28 cellular contexts compared by ENCODE assay signal in genomic region chr20:47885909-47886453, GRCh38.
DNase-seq lines count a peak whose midpoint lies in the region; ATAC-seq, FAIRE-seq and TF ChIP-seq lines count a peak whose summit lies in the region.
"Had no signal": no experiment of that assay in that cellular context is flagged by ENCODE, and none has a peak within 500 bp of the region (broad histone marks: within the 10 kb centered on the region; RNA-seq: fewer than 3 reads in every experiment).

No MANE protein-coding gene starts in this region.

- H3K9ac ChIP-seq in HepG2 (ENCODE audit: insufficient read depth, low read depth, low read length) = no peak overlapping the region
- H3K9ac ChIP-seq in K562 (ENCODE audit: insufficient read depth in 1 of 2, low read depth in 2 of 2, low read length in 2 of 2) = no peak overlapping the region
- no peak overlapping the region for H3K9ac ChIP-seq in neural progenitor cell
- H3K9ac ChIP-seq: BLaER1 treated with 17β-estradiol and CSF1 and Interleukin-3, amounts not matched to agents 10 nM and 100 nM had no signal

- H3K4me3 ChIP-seq in HepG2 (replicated peaks in 1 of 3; ENCODE audit: insufficient read depth in 1 of 3, low read depth in 2 of 3, low read length in 3 of 3) = peak overlapping the region in 1 of 3 experiments; percentile 14; a peak in 1 of 6 replicates
- H3K4me3 ChIP-seq in right lobe of liver = no peak overlapping the region
- no peak overlapping the region for H3K4me3 ChIP-seq in K562
- H3K4me3 ChIP-seq in neural progenitor cell = no peak overlapping the region
- H3K4me3 ChIP-seq: A549; BLaER1 treated with 17β-estradiol and CSF1 and Interleukin-3, amounts not matched to agents 10 nM and 100 nM; HAP-1 had no signal

- H4K20me1 ChIP-seq in HepG2 (ENCODE audit: insufficient read depth, low read length) = no peaks in the 10 kb centered on the region
- H4K20me1 ChIP-seq in K562 (replicated peaks; ENCODE audit: control insufficient read depth, insufficient read depth, low read length) = no peaks in the 10 kb centered on the region; the same call in 1 of the 2 replicates
- no peaks in the 10 kb centered on the region for H4K20me1 ChIP-seq in neural progenitor cell (ENCODE audit: low read depth)
- H4K20me1 ChIP-seq: BLaER1 treated with 17β-estradiol and CSF1 and Interleukin-3, amounts not matched to agents 10 nM and 100 nM had no signal

- CTCF ChIA-PET in HepG2 (lab: Yijun Ruan, JAX; ENCODE audit: low intra/inter-chr PET ratio, low total read pairs) (no interaction called here), K562 (lab: Yijun Ruan, JAX; ENCODE audit: low intra/inter-chr PET ratio) (no interaction called here)

- DNase-seq in HepG2 (ENCODE audit: low spot score) (no peak), right lobe of liver (no peak), K562 (ENCODE audit: extremely low read depth in 1 of 4, low spot score in 3 of 4) (no peak), neural progenitor cell (ENCODE audit: low spot score) (no peak), renal cortical epithelial cell (ENCODE audit: low read depth) (peak; percentile 9), NCI-H345 (lab: John Stamatoyannopoulos, UW) (no peak), NCI-H1436 treated with DMSO at 0.1 percent for 48 hours (lab: John Stamatoyannopoulos, UW) (no peak), NCI-H446 treated with DMSO at 0.1 percent for 48 hours (lab: John Stamatoyannopoulos, UW) (no peak)
- DNase-seq: 8988T; ACHN; AML-193; BE2C; CD4-positive, alpha-beta T cell; CD8-positive, alpha-beta memory T cell; DMS 273 treated with DMSO at 0.1 percent for 48 hours; DMS79; EL; GDM1; GOT3; HFFc6 had no signal

- 64% methylated on average over 8 of the region's 8 CpGs for WGBS in HepG2 (ENCODE audit: low lambda C conversion rate)
- WGBS in right lobe of liver (ENCODE audit: insufficient coverage, low coverage, low lambda C conversion rate, missing lambda C conversion rate) = 74% methylated on average over 8 of the region's 8 CpGs
- under 1% methylated on average over 8 of the region's 8 CpGs for WGBS in K562 (ENCODE audit: insufficient coverage, low coverage, missing lambda C conversion rate)

- no peaks in the 10 kb centered on the region for H3K9me1 ChIP-seq in K562 (ENCODE audit: control insufficient read depth, insufficient read depth, low read length)

- in situ Hi-C loops in HepG2 (cut with HindIII; ENCODE audit: extremely low pct_ligation_motif_present, low pct_unique_long_range_greater_than_20kb) = no loop called here
- in situ Hi-C loops in K562 (cut with MboI) = no loop called here

- H3K27ac ChIP-seq in HepG2 (ENCODE audit: extremely low read length, insufficient read depth, low read length) = no peak overlapping the region
- no peak overlapping the region for H3K27ac ChIP-seq in right lobe of liver
- no peak overlapping the region for H3K27ac ChIP-seq in K562 (ENCODE audit: extremely low read depth, low read depth, low read length)
- no peak overlapping the region for H3K27ac ChIP-seq in neural progenitor cell
- H3K27ac ChIP-seq: A549; BLaER1 treated with 17β-estradiol and CSF1 and Interleukin-3, amounts not matched to agents 10 nM and 100 nM had no signal

- peak overlapping the region; percentile 78 for H3K27ac Mint-ChIP-seq in neural progenitor cell
- H3K27ac Mint-ChIP-seq: CD4-positive, alpha-beta T cell; HFFc6 had no signal

- H3K9me3 ChIP-seq in HepG2 (ENCODE audit: low read length) (no peaks in the 10 kb centered on the region), right lobe of liver (no peaks in the 10 kb centered on the region), K562 (replicated peaks; ENCODE audit: control insufficient read depth, insufficient read depth, low read depth, low read length) (no peaks in the 10 kb centered on the region), neural progenitor cell (ENCODE audit: low read depth) (no peaks in the 10 kb centered on the region)
- H3K9me3 ChIP-seq: A549; BE2C; BLaER1 treated with 17β-estradiol and CSF1 and Interleukin-3, amounts not matched to agents 10 nM and 100 nM; HAP-1 had no signal

- peaks cover 2 to 35% of the 10 kb centered on the region in 2 experiments; a peak in 4 of 5 replicates for H3K27me3 ChIP-seq in HepG2 (ENCODE audit: control insufficient read depth in 1 of 2, insufficient read depth in 2 of 2, low read length in 2 of 2)
- no peaks in the 10 kb centered on the region for H3K27me3 ChIP-seq in right lobe of liver
- H3K27me3 ChIP-seq in K562 (ENCODE audit: control insufficient read depth in 2 of 2, insufficient read depth in 2 of 2, low read length in 2 of 2) = peaks cover 0 to 24% of the 10 kb centered on the region in 2 experiments; a peak in 3 of 5 replicates
- H3K27me3 ChIP-seq in neural progenitor cell = no peaks in the 10 kb centered on the region
- H3K27me3 ChIP-seq: BE2C; BLaER1 treated with 17β-estradiol and CSF1 and Interleukin-3, amounts not matched to agents 10 nM and 100 nM had no signal

- no TSS peak for BruUV-seq in HepG2 (replicated peaks; lab: Mats Ljungman, UMichigan)
- BruUV-seq in K562 (replicated peaks; lab: Mats Ljungman, UMichigan) = no TSS peak

- H3K4me2 ChIP-seq in HepG2 (ENCODE audit: low read depth, low read length) (peak overlapping the region; percentile 51), K562 (ENCODE audit: insufficient read depth, low read length) (no peak overlapping the region), neural progenitor cell (no peak overlapping the region)
- H3K4me2 ChIP-seq: A549; BLaER1 treated with 17β-estradiol and CSF1 and Interleukin-3, amounts not matched to agents 10 nM and 100 nM had no signal

- ATAC-seq in HepG2 = no peak
- no peak for ATAC-seq in right lobe of liver
- ATAC-seq in K562 = no peak
- ATAC-seq: A549 had no signal

- no peaks in the 10 kb centered on the region for H3F3A ChIP-seq in neural progenitor cell (ENCODE audit: low read depth)

- H2AFZ ChIP-seq in HepG2 (ENCODE audit: low read length) = no peak overlapping the region
- H2AFZ ChIP-seq in K562 (ENCODE audit: low read depth, low read length) = no peak overlapping the region
- H2AFZ ChIP-seq in neural progenitor cell (replicated peaks) = no peak overlapping the region

- peaks cover 2% of the 10 kb centered on the region for H3K9me3 Mint-ChIP-seq in neural progenitor cell
- H3K9me3 Mint-ChIP-seq: CD4-positive, alpha-beta T cell; CD8-positive, alpha-beta memory T cell; HFFc6 had no signal

- H3K4me1 Mint-ChIP-seq in neural progenitor cell = no peaks in the 10 kb centered on the region
- H3K4me1 Mint-ChIP-seq: CD14-positive monocyte; CD8-positive, alpha-beta memory T cell had no signal

- POLR2A ChIA-PET in HepG2 (lab: Yijun Ruan, JAX) (no interaction called here), K562 (lab: Yijun Ruan, JAX) (no interaction called here)

- no peak for TF ChIP-seq EP300 in HepG2 (IDR thresholded peaks at IDR 0.05; ENCODE audit: low read depth in 2 of 2, low read length in 2 of 2)
- no peak for TF ChIP-seq EP300 in HepG2 (CRISPR knock-in tag; IDR thresholded peaks at IDR 0.05; ENCODE audit: borderline replicate concordance)
- TF ChIP-seq EP300 in K562 (IDR thresholded peaks at IDR 0.05; ENCODE audit: low read length) = no peak

- H3K79me2 ChIP-seq in HepG2 (ENCODE audit: insufficient read depth, low read length) = no peaks in the 10 kb centered on the region
- H3K79me2 ChIP-seq in K562 (ENCODE audit: control insufficient read depth, insufficient read depth, low read length) = no peaks in the 10 kb centered on the region
- no peaks in the 10 kb centered on the region for H3K79me2 ChIP-seq in neural progenitor cell (ENCODE audit: low read depth)

- H3K36me3 ChIP-seq in HepG2 (replicated peaks in 1 of 2; ENCODE audit: control insufficient read depth in 1 of 2, insufficient read depth in 2 of 2, low read length in 2 of 2) = no peaks in the 10 kb centered on the region
- H3K36me3 ChIP-seq in right lobe of liver = no peaks in the 10 kb centered on the region
- no peaks in the 10 kb centered on the region for H3K36me3 ChIP-seq in K562 (ENCODE audit: control insufficient read depth, insufficient read depth, low read length)
- H3K36me3 ChIP-seq in neural progenitor cell = no peaks in the 10 kb centered on the region
- H3K36me3 ChIP-seq: BE2C; BLaER1 treated with 17β-estradiol and CSF1 and Interleukin-3, amounts not matched to agents 10 nM and 100 nM; HAP-1 had no signal

- intact Hi-C loops in HepG2 (cut with micrococcal nuclease; ENCODE audit: unreplicated experiment) (no loop called here), right lobe of liver (cut with DNase I) (no loop called here), K562 (cut with micrococcal nuclease) (no loop called here)

- peaks cover 20% of the 10 kb centered on the region for H3K4me1 ChIP-seq in HepG2 (ENCODE audit: insufficient read depth, low read length)
- no peaks in the 10 kb centered on the region for H3K4me1 ChIP-seq in right lobe of liver
- no peaks in the 10 kb centered on the region for H3K4me1 ChIP-seq in K562 (replicated peaks in 1 of 2; ENCODE audit: control insufficient read depth in 2 of 2, insufficient read depth in 2 of 2, low read length in 2 of 2)
- no peaks in the 10 kb centered on the region for H3K4me1 ChIP-seq in neural progenitor cell
- H3K4me1 ChIP-seq: A549; BE2C; BLaER1 treated with 17β-estradiol and CSF1 and Interleukin-3, amounts not matched to agents 10 nM and 100 nM; HAP-1 had no signal

- no peak overlapping the region for H3K4me3 Mint-ChIP-seq in neural progenitor cell
- H3K4me3 Mint-ChIP-seq: CD14-positive monocyte; CD4-positive, alpha-beta T cell; CD8-positive, alpha-beta memory T cell; HFFc6 had no signal

- FAIRE-seq in HepG2 (lab: Jason Lieb, UNC) (no peak), K562 (lab: Jason Lieb, UNC) (no peak)
- FAIRE-seq: A549, D721Med, GM12891, GM18507, H54 had no signal

- H3K27me3 Mint-ChIP-seq in neural progenitor cell (ENCODE audit: insufficient read depth, low read depth) = peaks cover 15% of the 10 kb centered on the region
- H3K27me3 Mint-ChIP-seq: CD4-positive, alpha-beta T cell had no signal

- H3K36me3 Mint-ChIP-seq in neural progenitor cell = no peaks in the 10 kb centered on the region
- H3K36me3 Mint-ChIP-seq: CD14-positive monocyte; CD8-positive, alpha-beta memory T cell had no signal

- TF ChIP-seq POLR2A in HepG2 (IDR thresholded peaks at IDR 0.05; ENCODE audit: insufficient read depth in 1 of 2, low read depth in 2 of 2, low read length in 2 of 2) = no peak
- TF ChIP-seq POLR2A in right lobe of liver (IDR thresholded peaks at IDR 0.05) = no peak
- no peak for TF ChIP-seq POLR2A in K562 (conservative IDR thresholded peaks at IDR 0.05)

- TF ChIP-seq RAD21 in HepG2 (CRISPR knock-in tag; IDR thresholded peaks at IDR 0.05) (no peak), K562 (CRISPR knock-in tag; conservative IDR thresholded peaks at IDR 0.05 in 1 of 2, IDR thresholded peaks at IDR 0.05 in 1 of 2) (no peak)

- TF ChIP-seq CTCF in HepG2 (CRISPR knock-in tag; IDR thresholded peaks at IDR 0.05) (no peak), right lobe of liver (IDR thresholded peaks at IDR 0.05) (no peak), K562 (IDR thresholded peaks at IDR 0.05 in 2 of 3, conservative IDR thresholded peaks at IDR 0.05 in 1 of 3; ENCODE audit: insufficient read depth in 2 of 3, low read depth in 1 of 3, low read length in 3 of 3) (no peak), neural progenitor cell (IDR thresholded peaks at IDR 0.05) (no peak)

TF ChIP-seq in K562, 482 proteins besides CTCF, POLR2A, EP300 and RAD21 (continues in another document):
- TF ChIP-seq RAD51 (IDR thresholded peaks at IDR 0.05; ENCODE audit: borderline replicate concordance, low read depth) (peak; percentile 40; the same call in 1 of the 2 replicates), SP2 (IDR thresholded peaks at IDR 0.05; ENCODE audit: extremely low read depth, low read depth, low read length, poor library complexity, severe bottlenecking) (no peak)

Comparison
In these comparisons a context has a peak if more than half of its experiments do, and no peak if none do; other contexts are left out.
1. Of the 241 proteins assayed by ChIP-seq in both HepG2 and K562: peak only in HepG2: MXD1; only in K562: TFE3; in both: RAD51; in neither: 236; mixed calls (peak in some experiments, not most) for 2.